ENCODE assay signal across 32 cellular contexts in genomic region chr17:49041527-49041926, GRCh38. TPM values are rescaled to one million over a fixed set of nuclear protein-coding genes. Genes with fewer than 3 reads are reported as not detected.
"Had no signal": no experiment of that assay in that cellular context is flagged by ENCODE, and none has a peak within 500 bp of the region (broad histone marks: within the 10 kb centered on the region; RNA-seq: fewer than 3 reads in every experiment).

No MANE protein-coding gene starts in this region.

- H3K4me1 ChIP-seq: adrenal gland, body of pancreas, breast epithelium had no signal

- ATAC-seq: activated naive CD4-positive, alpha-beta T cell treated with anti-CD3 and anti-CD28 coated beads, Interleukin-2, amount 50 U/mL, for 72 hours; activated T-cell treated with anti-CD3 and anti-CD28 coated beads, Interleukin-2, amount 50 U/mL, for 4 hours; activated T-cell treated with anti-CD3 and anti-CD28 coated beads, Interleukin-2, amount 50 U/mL, for 72 hours; activated T-helper 17 cell treated with anti-CD3 and anti-CD28 coated beads, Interleukin-2, amount 50 U/mL, for 72 hours; body of pancreas had no signal

- H3K36me3 ChIP-seq: adrenal gland, breast epithelium had no signal

- H3K4me3 ChIP-seq: adrenal gland, body of pancreas, breast epithelium had no signal

- DNase-seq: activated B cell treated with CpG ODN at 0.5 μM for 24 hours; activated CD4-positive, alpha-beta memory T cell treated with anti-CD3 and anti-CD28 coated beads, Interleukin-2, amount 10 ng/mL, durations not matched to agents 7 days and 5 days; activated CD4-positive, alpha-beta T cell treated with anti-CD3 and anti-CD28 coated beads for 48 hours; activated CD4-positive, alpha-beta T cell treated with anti-CD3 and anti-CD28 coated beads, Interleukin-2, amount 10 ng/mL, durations not matched to agents 7 days and 5 days; activated CD4-positive, alpha-beta T cell treated with anti-CD3 and anti-CD28 coated beads, Interleukin-2, amount 50 U/mL, for 48 hours; activated CD4-positive, CD25-positive, alpha-beta regulatory T cell treated with anti-CD3 and anti-CD28 coated beads, Interleukin-2, amount 50 U/mL, for 72 hours; activated CD8-positive, alpha-beta memory T cell treated with anti-CD3 and anti-CD28 coated beads, Interleukin-2, amount 50 U/mL, for 4 hours; activated effector memory CD4-positive, alpha-beta T cell treated with anti-CD3 and anti-CD28 coated beads, Interleukin-2, amount 50 U/mL, for 16 hours; activated gamma-delta T cell treated with Interleukin-2 at 50 U/mL for 16 hours; activated naive CD4-positive, alpha-beta T cell; activated naive CD4-positive, alpha-beta T cell treated with anti-CD3 and anti-CD28 coated beads for 36 hours; activated naive CD4-positive, alpha-beta T cell treated with anti-CD3 and anti-CD28 coated beads, Interleukin-2, amount 50 U/mL, for 16 hours; activated naive CD8-positive, alpha-beta T cell treated with anti-CD3 and anti-CD28 coated beads for 36 hours; activated T-cell treated with anti-CD3 and anti-CD28 coated beads for 4 hours; activated T-cell treated with anti-CD3 and anti-CD28 coated beads, Interleukin-2, amount 50 U/mL, for 1 hour; activated T-cell treated with anti-CD3 and anti-CD28 coated beads, Interleukin-2, amount 50 U/mL, for 4 hours; activated T-cell treated with anti-CD3 and anti-CD28 coated beads, Interleukin-2, amount 50 U/mL, for 72 hours; adrenal gland; amniotic stem cell; aorta; body of pancreas; brain microvascular endothelial cell; central memory CD4-positive, alpha-beta T cell; T-helper 1 cell; T-helper 2 cell; T-helper 9 cell had no signal

- H3K27ac ChIP-seq: adrenal gland, body of pancreas, brain microvascular endothelial cell, breast epithelium, VCaP had no signal

- H3K27me3 ChIP-seq: adrenal gland, body of pancreas, brain microvascular endothelial cell had no signal

- H3K9me3 ChIP-seq: adrenal gland, body of pancreas, breast epithelium had no signal

RNA-seq across cellular contexts. Expression of gene IGF2BP1, which starts 44.3 kb away (rescaled TPM):
- total RNA-seq: activated CD4-positive, alpha-beta memory T cell treated with anti-CD3 and anti-CD28 coated beads, Interleukin-2, amount 10 ng/mL, durations not matched to agents 7 days and 5 days; activated T-helper 1 cell treated with anti-CD3 and anti-CD28 coated beads, Interleukin-12 subunit alpha, Interleukin-12 subunit beta, Interleukin-2, Interleukin-4 antibody, amounts not matched to agents 30 ng/mL and 10 ng/mL and 1 ng/mL, durations not matched to agents 14 hours and 24 hours and 36 hours; body of pancreas; breast epithelium; cardiac septum had no signal
